In the genomic region with DNA sequence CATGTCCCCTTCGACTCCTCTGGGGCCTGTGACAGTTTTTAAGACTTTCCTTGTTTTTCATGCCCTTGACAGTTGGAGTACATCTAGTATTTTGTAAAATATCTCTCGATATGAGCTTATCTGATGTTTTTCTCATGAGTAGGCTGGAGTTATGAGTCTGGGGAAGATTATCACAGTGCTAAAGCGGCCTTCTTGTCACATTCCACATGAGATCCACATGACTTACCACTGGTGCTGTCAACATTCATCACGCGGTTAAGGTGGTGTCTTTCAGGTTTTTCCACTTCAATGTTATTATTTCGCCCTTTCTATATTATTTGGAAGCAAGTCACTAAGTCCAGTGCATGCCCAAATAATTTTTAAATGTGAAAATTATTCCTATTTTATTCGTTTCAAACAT, we compare ENCODE assay signal across 18 cellular contexts. TPM values are rescaled to one million over a fixed set of nuclear protein-coding genes. Genes with fewer than 3 reads are reported as not detected.
DNase-seq lines count a peak whose midpoint lies in the region; ATAC-seq and TF ChIP-seq lines count a peak whose summit lies in the region.
"Had no signal": no experiment of that assay in that cellular context is flagged by ENCODE, and none has a peak within 500 bp of the region (broad histone marks: within the 10 kb centered on the region; RNA-seq: fewer than 3 reads in every experiment).

No MANE protein-coding gene starts in this region.

- H3K4me1 ChIP-seq in hepatocyte (ENCODE audit: insufficient read depth) (peaks cover 27% of the 10 kb centered on the region), parathyroid adenoma (peaks cover 8% of the 10 kb centered on the region), SK-N-SH (ENCODE audit: control insufficient read depth in 1 of 2, insufficient read depth in 2 of 2, low read depth in 1 of 2, low read length in 1 of 2) (peaks cover 6% of the 10 kb centered on the region in 2 experiments)

- ATAC-seq in WTC11, result no peak
- no peak for ATAC-seq in GM21529 (IDR thresholded peaks at IDR 0.05; ENCODE audit: unreplicated experiment)
- ATAC-seq: CD8-positive, alpha-beta T cell; GM23338 had no signal

- H3K4me3 Mint-ChIP-seq in WTC11 (no peak overlapping the region), type B pancreatic cell (peak overlapping the region; percentile 27)
- H3K4me3 Mint-ChIP-seq: B cell; CD8-positive, alpha-beta T cell; GM23338 had no signal

- no peak overlapping the region for H3K4me2 ChIP-seq in hepatocyte
- peak overlapping the region; percentile 44 for H3K4me2 ChIP-seq in parathyroid adenoma (ENCODE audit: low read length)
- no peak overlapping the region for H3K4me2 ChIP-seq in SK-N-SH
- H3K4me2 ChIP-seq: BLaER1 treated with 17β-estradiol and CSF1 and Interleukin-3, amounts not matched to agents 10 nM and 100 nM; GM23338 had no signal

- H3K27me3 Mint-ChIP-seq in WTC11 (ENCODE audit: low read depth), result no peaks in the 10 kb centered on the region
- no peaks in the 10 kb centered on the region for H3K27me3 Mint-ChIP-seq in type B pancreatic cell
- H3K27me3 Mint-ChIP-seq: B cell had no signal

- H3K9me2 ChIP-seq in hepatocyte (replicated peaks; ENCODE audit: insufficient read depth) (no peaks in the 10 kb centered on the region), SK-N-SH (no peaks in the 10 kb centered on the region)

- no peaks in the 10 kb centered on the region for H3K27me3 ChIP-seq in hepatocyte
- H3K27me3 ChIP-seq in parathyroid adenoma (ENCODE audit: control insufficient read depth, insufficient read depth, low read length), result no peaks in the 10 kb centered on the region
- H3K27me3 ChIP-seq in SK-N-SH (ENCODE audit: insufficient read depth), result no peaks in the 10 kb centered on the region

- DNase-seq in WTC11 (ENCODE audit: low spot score) (no peak), hepatocyte (ENCODE audit: low spot score) (no peak), type B pancreatic cell (ENCODE audit: extremely low spot score, unreplicated experiment) (no peak), SK-N-SH (no peak)
- no peak for DNase-seq in stimulated activated naive CD4-positive, alpha-beta T cell (lab: John Stamatoyannopoulos, UW)
- DNase-seq in activated naive CD4-positive, alpha-beta T cell treated with Interleukin-2 at 50 U/mL for 16 hours, result no peak
- DNase-seq: Calu3; CD8-positive, alpha-beta T cell; DMS79 treated with DMSO at 0.1 percent for 48 hours; GF-D8; HCEC 1CT; IMR-90 had no signal

- POLR2A ChIA-PET in WTC11 (lab: Charles Lee), result no interaction called here
- POLR2A ChIA-PET in SK-N-SH (lab: Yijun Ruan, JAX), result no interaction called here

- H3K9ac ChIP-seq in parathyroid adenoma, result no peak overlapping the region
- H3K9ac ChIP-seq in SK-N-SH, result no peak overlapping the region
- H3K9ac ChIP-seq: BLaER1 treated with 17β-estradiol and CSF1 and Interleukin-3, amounts not matched to agents 10 nM and 100 nM had no signal

- 78% methylated on average over 7 of the region's 7 CpGs for WGBS in hepatocyte (ENCODE audit: low lambda C conversion rate, missing lambda C conversion rate)
- WGBS in SK-N-SH (ENCODE audit: low lambda C conversion rate), result 84% methylated on average over 7 of the region's 7 CpGs

- no peak for TF ChIP-seq EP300 in SK-N-SH (IDR thresholded peaks at IDR 0.05; ENCODE audit: borderline replicate concordance in 1 of 2, low read depth in 1 of 2, low read length in 1 of 2)

- H3K36me3 ChIP-seq in hepatocyte (replicated peaks; ENCODE audit: insufficient read depth, low read depth), result no peaks in the 10 kb centered on the region
- H3K36me3 ChIP-seq in parathyroid adenoma (ENCODE audit: control insufficient read depth, insufficient read depth, low read length), result no peaks in the 10 kb centered on the region
- H3K36me3 ChIP-seq in SK-N-SH (replicated peaks in 1 of 2; ENCODE audit: control insufficient read depth in 1 of 2, insufficient read depth in 2 of 2, low read length in 1 of 2), result no peaks in the 10 kb centered on the region
- H3K36me3 ChIP-seq: BLaER1 treated with 17β-estradiol and CSF1 and Interleukin-3, amounts not matched to agents 10 nM and 100 nM had no signal

- H3F3A ChIP-seq in SK-N-SH (replicated peaks; ENCODE audit: insufficient read depth), result peaks cover 4% of the 10 kb centered on the region

- 0 out of 2 replicates have a peak overlapping the region, but pooled peaks have one; percentile 13 for H3K27ac Mint-ChIP-seq in WTC11
- H3K27ac Mint-ChIP-seq in type B pancreatic cell, result peak overlapping the region; percentile 85
- H3K27ac Mint-ChIP-seq: B cell; CD8-positive, alpha-beta T cell; GM23338 had no signal

- H3K9me3 ChIP-seq in hepatocyte (ENCODE audit: low read depth) (no peaks in the 10 kb centered on the region), parathyroid adenoma (ENCODE audit: control insufficient read depth, low read length) (no peaks in the 10 kb centered on the region), SK-N-SH (no peaks in the 10 kb centered on the region)
- H3K9me3 ChIP-seq: BLaER1 treated with 17β-estradiol and CSF1 and Interleukin-3, amounts not matched to agents 10 nM and 100 nM had no signal

- no peak overlapping the region for H2AFZ ChIP-seq in hepatocyte
- peak overlapping the region; percentile 68 for H2AFZ ChIP-seq in parathyroid adenoma
- H2AFZ ChIP-seq in SK-N-SH (ENCODE audit: low read depth), result no peak overlapping the region
- H2AFZ ChIP-seq: GM23338 had no signal

- no peak overlapping the region for H3K4me3 ChIP-seq in hepatocyte
- no peak overlapping the region for H3K4me3 ChIP-seq in parathyroid adenoma (ENCODE audit: low read depth, low read length)
- no peak overlapping the region for H3K4me3 ChIP-seq in SK-N-SH (ENCODE audit: low read depth in 2 of 2, low read length in 1 of 2)
- H3K4me3 ChIP-seq: BLaER1 treated with 17β-estradiol and CSF1 and Interleukin-3, amounts not matched to agents 10 nM and 100 nM; GM23338 had no signal

- TF ChIP-seq CTCF in WTC11 (IDR thresholded peaks at IDR 0.05) (no peak), hepatocyte (IDR thresholded peaks at IDR 0.05; ENCODE audit: poor library complexity) (no peak), parathyroid adenoma (IDR thresholded peaks at IDR 0.05) (no peak), type B pancreatic cell (conservative IDR thresholded peaks at IDR 0.05) (no peak), SK-N-SH (IDR thresholded peaks at IDR 0.05) (no peak)

- peak overlapping the region; percentile 48 for H3K27ac ChIP-seq in hepatocyte
- H3K27ac ChIP-seq in parathyroid adenoma, result peak overlapping the region; percentile 58
- no peak overlapping the region for H3K27ac ChIP-seq in SK-N-SH (ENCODE audit: low read depth in 2 of 2, low read length in 1 of 2)
- H3K27ac ChIP-seq: BLaER1 treated with 17β-estradiol and CSF1 and Interleukin-3, amounts not matched to agents 10 nM and 100 nM; HL-60 had no signal

- no peaks in the 10 kb centered on the region for H3K4me1 Mint-ChIP-seq in WTC11
- peaks cover 22% of the 10 kb centered on the region for H3K4me1 Mint-ChIP-seq in type B pancreatic cell (ENCODE audit: unreplicated experiment)
- H3K4me1 Mint-ChIP-seq: GM23338 had no signal

- H3K79me2 ChIP-seq in hepatocyte, result no peaks in the 10 kb centered on the region
- H3K79me2 ChIP-seq in parathyroid adenoma, result no peaks in the 10 kb centered on the region
- H3K79me2 ChIP-seq in SK-N-SH (ENCODE audit: insufficient read depth), result no peaks in the 10 kb centered on the region

- no peaks in the 10 kb centered on the region for H3K9me3 Mint-ChIP-seq in WTC11
- H3K9me3 Mint-ChIP-seq in type B pancreatic cell, result no peaks in the 10 kb centered on the region
- H3K9me3 Mint-ChIP-seq: CD8-positive, alpha-beta T cell; GM23338 had no signal

- CTCF ChIA-PET in WTC11 (lab: Charles Lee) (no interaction called here), SK-N-SH (lab: Yijun Ruan, JAX) (interaction anchor here (1.8 kb wide), 1 partner anchor 16 kb away, joined by 4 read pairs; no protein-coding TSS in a partner anchor)

- H3K36me3 Mint-ChIP-seq in WTC11, result no peaks in the 10 kb centered on the region
- no peaks in the 10 kb centered on the region for H3K36me3 Mint-ChIP-seq in type B pancreatic cell
- H3K36me3 Mint-ChIP-seq: CD8-positive, alpha-beta T cell had no signal

- no peak for TF ChIP-seq RAD21 in SK-N-SH (IDR thresholded peaks at IDR 0.05; ENCODE audit: low read length)

- no peaks in the 10 kb centered on the region for H4K20me1 ChIP-seq in hepatocyte (ENCODE audit: insufficient read depth, poor library complexity, severe bottlenecking)
- no peaks in the 10 kb centered on the region for H4K20me1 ChIP-seq in SK-N-SH (ENCODE audit: insufficient read depth)
- H4K20me1 ChIP-seq: BLaER1 treated with 17β-estradiol and CSF1 and Interleukin-3, amounts not matched to agents 10 nM and 100 nM had no signal

TF ChIP-seq in SK-N-SH, 30 proteins besides CTCF, POLR2A, EP300 and RAD21:
- TF ChIP-seq NRF1 (IDR thresholded peaks at IDR 0.05; ENCODE audit: low read depth, low read length) (no peak), JUND (IDR thresholded peaks at IDR 0.05) (no peak), TCF12 (IDR thresholded peaks at IDR 0.05) (no peak), TAF1 (IDR thresholded peaks at IDR 0.05; ENCODE audit: borderline replicate concordance, low read depth, low read length) (no peak), FOXJ3 (CRISPR knock-in tag; IDR thresholded peaks at IDR 0.05) (no peak), SMC3 (IDR thresholded peaks at IDR 0.05; ENCODE audit: low read depth, low read length) (no peak)
- TF ChIP-seq, protein P1, sequence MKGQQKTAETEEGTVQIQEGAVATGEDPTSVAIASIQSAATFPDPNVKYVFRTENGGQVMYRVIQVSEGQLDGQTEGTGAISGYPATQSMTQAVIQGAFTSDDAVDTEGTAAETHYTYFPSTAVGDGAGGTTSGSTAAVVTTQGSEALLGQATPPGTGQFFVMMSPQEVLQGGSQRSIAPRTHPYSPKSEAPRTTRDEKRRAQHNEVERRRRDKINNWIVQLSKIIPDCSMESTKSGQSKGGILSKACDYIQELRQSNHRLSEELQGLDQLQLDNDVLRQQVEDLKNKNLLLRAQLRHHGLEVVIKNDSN (IDR thresholded peaks at IDR 0.05; ENCODE audit: borderline replicate concordance, low read depth), result no peak
- TF ChIP-seq, protein P2, sequence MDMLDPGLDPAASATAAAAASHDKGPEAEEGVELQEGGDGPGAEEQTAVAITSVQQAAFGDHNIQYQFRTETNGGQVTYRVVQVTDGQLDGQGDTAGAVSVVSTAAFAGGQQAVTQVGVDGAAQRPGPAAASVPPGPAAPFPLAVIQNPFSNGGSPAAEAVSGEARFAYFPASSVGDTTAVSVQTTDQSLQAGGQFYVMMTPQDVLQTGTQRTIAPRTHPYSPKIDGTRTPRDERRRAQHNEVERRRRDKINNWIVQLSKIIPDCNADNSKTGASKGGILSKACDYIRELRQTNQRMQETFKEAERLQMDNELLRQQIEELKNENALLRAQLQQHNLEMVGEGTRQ (IDR thresholded peaks at IDR 0.05; ENCODE audit: borderline replicate concordance, low read depth, low read length), result no peak

RNA-seq across cellular contexts. Expression of a gene that starts 17.1 kb away (rescaled TPM):
- total RNA-seq in WTC11 (2021), result 38.9 to 45.9 TPM (median 40.0 TPM) in 3 replicates
- 177 and 195 TPM in 2 replicates for total RNA-seq in hepatocyte
- polyA plus RNA-seq in hepatocyte, result 140 and 169 TPM in 2 replicates
- 239 and 388 TPM in 2 replicates for total RNA-seq in type B pancreatic cell (ENCODE audit: low replicate concordance)
- polyA plus RNA-seq in SK-N-SH (2012; rRNA removed), result 80.2 and 82.9 TPM in 2 replicates
- 95.6 and 113 TPM in 2 replicates for polyA plus RNA-seq in SK-N-SH (2012; cell fraction: cytosol; rRNA removed)
- polyA plus RNA-seq in SK-N-SH (2012; cell fraction: nucleus; rRNA removed), result 53.8 and 106 TPM in 2 replicates

Comparison
In these comparisons a context has a peak if more than half of its experiments do, and no peak if none do; other contexts are left out.
1. H3K27ac ChIP-seq: peak in hepatocyte (single experiment) and parathyroid adenoma (single experiment); none in SK-N-SH (0 of 2).